8 cellular contexts compared by ENCODE assay signal in the genomic region with DNA sequence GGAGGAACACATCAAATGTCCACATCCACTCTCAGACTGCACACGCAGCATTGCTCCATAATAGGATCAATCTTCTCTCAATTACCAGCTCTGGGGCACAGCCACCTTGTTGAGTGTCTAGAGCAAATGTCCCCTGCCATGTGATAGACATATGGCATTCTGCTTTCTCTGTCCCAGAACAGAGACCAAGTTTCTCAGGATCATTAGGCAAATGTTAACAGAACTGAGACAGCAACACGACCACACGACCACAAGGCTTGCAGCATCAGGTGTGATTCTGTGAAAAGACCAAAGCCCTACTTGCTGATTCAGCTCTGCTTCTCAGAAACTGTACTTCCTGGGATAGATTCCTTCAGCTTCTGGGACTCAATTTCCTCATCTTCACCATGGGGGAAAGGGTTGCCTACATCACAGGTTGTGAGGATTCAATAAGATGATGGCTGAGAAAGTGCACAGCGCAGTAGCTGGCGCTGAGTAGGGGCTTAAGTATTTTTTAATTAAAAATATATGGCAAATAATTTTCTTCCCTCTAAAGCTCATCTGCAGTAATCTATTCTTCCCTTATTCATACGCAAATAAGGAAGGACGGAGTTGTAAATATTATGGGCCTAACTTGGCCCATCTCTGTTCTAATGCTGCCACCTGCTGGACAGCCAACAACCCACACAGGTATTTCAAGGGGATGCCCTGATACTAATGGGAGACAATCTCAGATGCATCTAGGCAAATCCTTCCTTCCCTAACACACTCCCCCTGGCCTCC. TPM values are rescaled to one million over a fixed set of nuclear protein-coding genes. Genes with fewer than 3 reads are reported as not detected.
DNase-seq lines count a peak whose midpoint lies in the region; FAIRE-seq lines count a peak whose summit lies in the region.

No MANE protein-coding gene starts in this region.

- DNase-seq in AML-193 (lab: John Stamatoyannopoulos, UW) = peak; percentile 50 to 65
- peak; percentile 26 for DNase-seq in GM19239 (ENCODE audit: insufficient read length, low spot score)
- DNase-seq in MG63 = peak; percentile 43
- DNase-seq in SK-N-DZ (ENCODE audit: low spot score) = peak; percentile 69
- peak; percentile 3 to 58 (median 23) for DNase-seq in activated naive CD4-positive, alpha-beta T cell (lab: John Stamatoyannopoulos, UW)
- peak; percentile 31 for DNase-seq in glomerular endothelial cell (ENCODE audit: extremely low read depth, low read depth, low spot score)
- DNase-seq in posterior cingulate gyrus = peak; percentile 54 to 95 (median 84)
- peak; percentile 73 for DNase-seq in urothelium cell line (ENCODE audit: low spot score)

- no peaks in the 10 kb centered on the region for H3K27me3 ChIP-seq in MG63

- peak; percentile 77 for FAIRE-seq in GM19239 (lab: Jason Lieb, UNC)
- FAIRE-seq in urothelium cell line (lab: Jason Lieb, UNC) = no peak

- H3K9me3 ChIP-seq in MG63 = no peaks in the 10 kb centered on the region

- intact Hi-C loops in posterior cingulate gyrus (cut with DNase I) = loop anchor here (1.0 to 10.0 kb wide), 5 partner anchors 165 to 1013 kb away; partner anchors contain the start of gene GALNT18

- H3K36me3 ChIP-seq in MG63 = no peaks in the 10 kb centered on the region

- no peak overlapping the region for H3K4me3 ChIP-seq in MG63

RNA-seq across cellular contexts. Expression of gene USP47, which starts 54.3 kb away (rescaled TPM):
- 9.9 and 13.3 TPM in 2 replicates for total RNA-seq in MG63 (2014; rRNA removed; shearing (Covaris generic); ENCODE audit: low replicate concordance)
- 23.4 and 28.2 TPM in 2 replicates for polyA plus RNA-seq in SK-N-DZ (2014; cell fraction: cytosol; rRNA removed)
- polyA plus RNA-seq in SK-N-DZ (2014; cell fraction: nucleus; rRNA removed) = 43.6 and 45.9 TPM in 2 replicates
- 38.9 and 54.6 TPM in 2 replicates for total RNA-seq in glomerular endothelial cell

Comparison
In these comparisons a context has a peak if more than half of its experiments do, and no peak if none do; other contexts are left out.
1. DNase-seq: peak in every context shown above with its lines; median percentile 84 in posterior cingulate gyrus; 73 in urothelium cell line; 69 in SK-N-DZ; 58 in AML-193; 43 in MG63; 31 in glomerular endothelial cell; 26 in GM19239; 23 in activated naive CD4-positive, alpha-beta T cell.